Comparison of ENCODE assay signal across 26 cellular contexts in genomic region chr7:4816419-4817080, GRCh38. TPM values are rescaled to one million over a fixed set of nuclear protein-coding genes. Genes with fewer than 3 reads are reported as not detected.
"Had no signal": no experiment of that assay in that cellular context is flagged by ENCODE, and none has a peak within 500 bp of the region (broad histone marks: within the 10 kb centered on the region; RNA-seq: fewer than 3 reads in every experiment).

No MANE protein-coding gene starts in this region.

- H3K36me3 ChIP-seq: MG63, Peyer's patch, SJCRH30 had no signal

- H2AFZ ChIP-seq: PC-9 had no signal

- H3K27ac ChIP-seq: PC-9, Peyer's patch, SJCRH30 had no signal

- H3K4me1 ChIP-seq: Peyer's patch, SJCRH30 had no signal

- H3K4me3 ChIP-seq: MG63, PC-9, Peyer's patch, SJCRH30 had no signal

- H3K9me3 ChIP-seq: MG63, Peyer's patch, SJCRH30 had no signal

- DNase-seq: IMR-90, Karpas-422, KG1, MG63, NCI-H1092, NCI-H1436, NCI-H187, NCI-H2029, NCI-H2081 treated with DMSO at 0.1 percent for 48 hours, NCI-H2171, NCI-H226, NCI-H446, NCI-H510A, NCI-H524 treated with DMSO at 0.1 percent for 48 hours, NCI-H69, NCI-H774, OCI-M1, PC-9, Peyer's patch, SHP77 treated with DMSO at 0.1 percent for 48 hours, SJCRH30, T-helper 1 cell had no signal

- ATAC-seq: Right ventricle myocardium inferior had no signal

- H3K27me3 ChIP-seq: MG63, Peyer's patch had no signal

- H3K4me2 ChIP-seq: PC-9 had no signal

RNA-seq across cellular contexts. Expression of gene PAPOLB, which starts 45.3 kb away (rescaled TPM):
- total RNA-seq: HepG2, HT-29, PC-9, Peyer's patch, RPMI7951, SJCRH30 had no signal
- polyA plus RNA-seq: HepG2, IMR-90 had no signal
